Comparison of ENCODE assay signal across 20 cellular contexts in the genomic region with DNA sequence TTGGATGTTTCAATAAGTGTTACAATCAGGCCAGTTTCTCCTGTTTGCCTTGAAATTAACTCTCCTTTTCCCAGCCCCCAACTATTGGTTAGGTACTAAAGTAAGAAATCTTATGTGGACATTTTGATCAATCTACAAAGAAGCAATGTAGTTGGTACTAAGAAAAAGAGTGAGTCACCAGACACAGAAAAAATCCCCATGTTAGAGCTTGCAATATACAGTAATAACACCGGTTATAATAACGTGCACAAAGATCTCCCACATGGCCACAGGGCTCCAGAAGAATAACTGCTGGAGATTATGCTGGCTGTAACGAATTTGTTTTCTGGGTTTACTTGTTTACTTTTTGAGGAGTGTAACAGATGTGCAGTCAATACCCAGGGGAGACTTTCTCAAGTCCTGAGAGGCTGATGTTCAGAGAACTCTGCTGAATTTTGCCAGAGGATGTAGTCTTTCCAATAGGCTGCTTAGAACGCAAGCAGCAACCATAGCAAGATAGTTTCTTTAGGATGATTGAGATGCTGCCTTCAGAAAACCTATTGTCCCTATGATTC.
DNase-seq lines count a peak whose midpoint lies in the region; ATAC-seq, FAIRE-seq and TF ChIP-seq lines count a peak whose summit lies in the region.
"Had no signal": no experiment of that assay in that cellular context is flagged by ENCODE, and none has a peak within 500 bp of the region (broad histone marks: within the 10 kb centered on the region; RNA-seq: fewer than 3 reads in every experiment).

No MANE protein-coding gene starts in this region.

- H3K27ac ChIP-seq in OCI-LY7 (ENCODE audit: low read depth, low read length, poor library complexity, severe bottlenecking), result peak overlapping the region; percentile 99
- H3K27ac ChIP-seq in foreskin keratinocyte, result no peak overlapping the region
- H3K27ac ChIP-seq in gastrocnemius medialis, result no peak overlapping the region
- H3K27ac ChIP-seq: SJSA1 had no signal

- H3K36me3 ChIP-seq in OCI-LY7 (ENCODE audit: insufficient read depth, low read length), result peaks cover 75% of the 10 kb centered on the region
- H3K36me3 ChIP-seq in gastrocnemius medialis, result no peaks in the 10 kb centered on the region
- H3K36me3 ChIP-seq: SJSA1 had no signal

- CTCF ChIA-PET in OCI-LY7 (lab: Charles Lee; ENCODE audit: unreplicated experiment), result interaction anchor here (1.0 to 2.6 kb wide), 3 partner anchors 8 to 40 kb away, joined by 3 to 9 read pairs (median 4); no protein-coding TSS in a partner anchor

- peak; percentile 30 for FAIRE-seq in GM12892 (lab: Jason Lieb, UNC)
- peak; percentile 39 for FAIRE-seq in GM19239 (lab: Jason Lieb, UNC)
- FAIRE-seq: G401.6, H1, HTR-8/SVneo had no signal

- no peaks in the 10 kb centered on the region for H3K9me2 ChIP-seq in OCI-LY7 (ENCODE audit: insufficient read depth, low read length)

- TF ChIP-seq POLR2A in GM12892 (IDR thresholded peaks at IDR 0.05; ENCODE audit: low read depth, low read length), result no peak
- no peak for TF ChIP-seq POLR2A in gastrocnemius medialis (IDR thresholded peaks at IDR 0.05)

- H3K4me1 ChIP-seq in OCI-LY7 (ENCODE audit: insufficient read depth, low read length, poor library complexity, severe bottlenecking) (peaks cover 62% of the 10 kb centered on the region), foreskin keratinocyte (no peaks in the 10 kb centered on the region), gastrocnemius medialis (no peaks in the 10 kb centered on the region)
- H3K4me1 ChIP-seq: SJSA1 had no signal

- POLR2A ChIA-PET in OCI-LY7 (lab: Charles Lee), result interaction anchor here (1.0 to 12.1 kb wide), 12 partner anchors 9 to 1475 kb away, joined by 3 to 318 read pairs (median 13); no protein-coding TSS in a partner anchor

- peak overlapping the region; percentile 41; the same call in 1 of the 2 replicates for H2AFZ ChIP-seq in OCI-LY7 (ENCODE audit: low read length)

- no peak for DNase-seq in GM12892 (ENCODE audit: insufficient read length)
- DNase-seq in GM19239 (ENCODE audit: insufficient read length, low spot score), result no peak
- peak; percentile 52 for DNase-seq in OCI-LY7 (ENCODE audit: low spot score)
- DNase-seq in foreskin keratinocyte, result no peak
- DNase-seq in NCI-H510A (lab: John Stamatoyannopoulos, UW), result no peak
- DNase-seq in gastrocnemius medialis, result no peak
- DNase-seq in ACHN, result no peak
- DNase-seq: AML-193, DND-41, Kasumi-1, MM.1S, NCI-H1092 treated with DMSO at 0.1 percent for 48 hours, NCI-H2081, NCI-H774, PC-3, RPMI8226 had no signal

- TF ChIP-seq CTCF in OCI-LY7 (conservative IDR thresholded peaks at IDR 0.05; ENCODE audit: low read length), result no peak
- no peak for TF ChIP-seq CTCF in foreskin keratinocyte (conservative IDR thresholded peaks at IDR 0.05)
- TF ChIP-seq CTCF in gastrocnemius medialis (IDR thresholded peaks at IDR 0.05 in 4 of 5, conservative IDR thresholded peaks at IDR 0.05 in 1 of 5), result no peak

- no TSS peak for BruUV-seq in OCI-LY7 (replicated peaks; lab: Mats Ljungman, UMichigan)

- no peaks in the 10 kb centered on the region for H4K20me1 ChIP-seq in OCI-LY7 (ENCODE audit: insufficient read depth, low read length)

- ATAC-seq in foreskin keratinocyte, result peak; percentile 69
- ATAC-seq in gastrocnemius medialis, result no peak
- ATAC-seq: PC-3 had no signal

- peaks cover 33% of the 10 kb centered on the region for H3K27me3 ChIP-seq in foreskin keratinocyte
- H3K27me3 ChIP-seq in gastrocnemius medialis, result no peaks in the 10 kb centered on the region

- H3K4me2 ChIP-seq in OCI-LY7 (ENCODE audit: low read length), result peak overlapping the region; percentile 63; the same call in 1 of the 2 replicates

- H3K4me3 ChIP-seq in OCI-LY7 (ENCODE audit: low read depth, low read length, poor library complexity, severe bottlenecking), result peak overlapping the region; percentile 11
- no peak overlapping the region for H3K4me3 ChIP-seq in gastrocnemius medialis
- H3K4me3 ChIP-seq: SJSA1 had no signal

- no peaks in the 10 kb centered on the region for H3K79me2 ChIP-seq in OCI-LY7 (ENCODE audit: insufficient read depth, low read depth, low read length)

- peaks cover 72% of the 10 kb centered on the region for H3K9me3 ChIP-seq in OCI-LY7 (ENCODE audit: low read length)
- no peaks in the 10 kb centered on the region for H3K9me3 ChIP-seq in gastrocnemius medialis
- H3K9me3 ChIP-seq: SJSA1 had no signal

- intact Hi-C loops in OCI-LY7 (cut with micrococcal nuclease; ENCODE audit: unreplicated experiment), result no loop called here
- intact Hi-C loops in gastrocnemius medialis (cut with DNase I; ENCODE audit: low total_unique reads), result no loop called here

- in situ Hi-C loops in gastrocnemius medialis (cut with MboI; ENCODE audit: low sequenced_read_pairs in 4 of 4) (no loop called here), ACHN (cut with HindIII; ENCODE audit: low pct_ligation_motif_present, low pct_unique_long_range_greater_than_20kb, low sequenced_read_pairs) (no loop called here)
